Comparison of ENCODE assay signal across 9 cellular contexts in the genomic region with DNA sequence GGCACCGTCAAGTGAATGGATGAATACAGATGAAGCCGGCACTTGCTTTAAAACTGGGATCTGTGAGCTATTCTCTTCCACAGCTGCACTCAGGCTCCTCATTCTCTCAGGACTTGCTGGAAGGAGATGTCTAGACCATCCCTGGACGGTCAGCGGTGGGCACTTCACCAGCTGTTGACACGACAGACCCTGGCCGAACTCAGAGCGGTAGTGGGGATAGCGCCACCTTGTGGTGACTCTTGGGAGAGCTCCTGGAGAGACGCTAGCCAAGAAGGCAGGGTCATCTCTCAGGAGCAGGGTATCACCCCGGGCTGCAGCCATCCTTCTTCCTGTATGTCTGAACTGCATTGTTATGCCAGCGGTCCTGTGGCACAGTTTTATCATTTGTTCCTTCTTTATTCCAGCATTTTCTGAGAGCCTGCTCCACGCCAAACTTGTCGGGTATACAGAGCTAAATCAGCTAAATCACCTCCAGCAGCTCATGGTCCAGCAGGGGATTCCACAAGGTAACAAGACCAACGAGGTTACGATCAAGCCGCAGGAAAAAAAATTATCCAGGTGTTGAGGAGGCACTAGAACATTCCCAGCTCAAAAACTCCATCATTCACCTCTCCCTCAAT. TPM values are rescaled to one million over a fixed set of nuclear protein-coding genes. Genes with fewer than 3 reads are reported as not detected.
DNase-seq lines count a peak whose midpoint lies in the region; ATAC-seq and TF ChIP-seq lines count a peak whose summit lies in the region.
"Had no signal": no experiment of that assay in that cellular context is flagged by ENCODE, and none has a peak within 500 bp of the region (broad histone marks: within the 10 kb centered on the region; RNA-seq: fewer than 3 reads in every experiment).

No MANE protein-coding gene starts in this region.

- no peak overlapping the region for H3K27ac ChIP-seq in ascending aorta
- H3K27ac ChIP-seq in right cardiac atrium (ENCODE audit: low read length): no peak overlapping the region
- H3K27ac ChIP-seq: SK-N-MC had no signal

- peak; percentile 21 for DNase-seq in DMS153 (lab: John Stamatoyannopoulos, UW)
- DNase-seq in SW480 (ENCODE audit: low spot score): peak; percentile 42
- DNase-seq in ascending aorta (ENCODE audit: low spot score in 2 of 2): no peak
- peak; percentile 61 to 88 (median 82) for DNase-seq in right cardiac atrium
- DNase-seq in stimulated activated CD4-positive, alpha-beta T cell treated with anti-CD3 and anti-CD28 coated beads, Interleukin-12 subunit alpha, Interleukin-12 subunit beta, amount 100 ng/mL, for 4 hours: peak; percentile 73

- peak; percentile 69 to 83 (median 81) for TF ChIP-seq CTCF in ascending aorta (IDR thresholded peaks at IDR 0.05)

- no peaks in the 10 kb centered on the region for H3K36me3 ChIP-seq in ascending aorta

- H3K9me3 ChIP-seq in ascending aorta: no peaks in the 10 kb centered on the region
- H3K9me3 ChIP-seq in right cardiac atrium (ENCODE audit: control insufficient read depth, low read length): no peaks in the 10 kb centered on the region

- 29% methylated on average over 16 of the region's 16 CpGs for WGBS in right cardiac atrium

- intact Hi-C loops in ascending aorta (cut with DNase I) (no loop called here), right cardiac atrium (cut with DNase I) (no loop called here)

- H3K27me3 ChIP-seq in ascending aorta (no peaks in the 10 kb centered on the region), right cardiac atrium (ENCODE audit: control insufficient read depth, insufficient read depth) (no peaks in the 10 kb centered on the region)

- H3K4me1 ChIP-seq in ascending aorta (peaks cover 0 to 9% of the 10 kb centered on the region in 2 donors), right cardiac atrium (ENCODE audit: control insufficient read depth, insufficient read depth, low read length) (no peaks in the 10 kb centered on the region)

- peak; percentile 41 for ATAC-seq in HG03175 (IDR thresholded peaks at IDR 0.05; ENCODE audit: unreplicated experiment)
- ATAC-seq in right cardiac atrium: peak; percentile 34 to 70
- no peak for ATAC-seq in GM21423 (IDR thresholded peaks at IDR 0.05; ENCODE audit: unreplicated experiment)
- ATAC-seq in GM19395 (IDR thresholded peaks at IDR 0.05; ENCODE audit: unreplicated experiment): no peak

- H3K4me3 ChIP-seq in ascending aorta (no peak overlapping the region), right cardiac atrium (ENCODE audit: low read length) (no peak overlapping the region)
- H3K4me3 ChIP-seq: SK-N-MC had no signal

RNA-seq across cellular contexts. Expression of a gene that starts 10.0 kb away (rescaled TPM):
- total RNA-seq in ascending aorta: not detected
- not detected for total RNA-seq in right cardiac atrium
- polyA plus RNA-seq in right cardiac atrium: not detected

RNA-seq across cellular contexts. Expression of a gene that starts 11.0 kb away (rescaled TPM):
- total RNA-seq in ascending aorta (not detected), right cardiac atrium (1 to 10 TPM in 2 of 4 donors, under 1 TPM in 2; 0.42 to 2.8 (median 1.1) TPM)
- 1.6 TPM for polyA plus RNA-seq in right cardiac atrium

RNA-seq across cellular contexts. Expression of a gene that starts 16.6 kb away (rescaled TPM):
- total RNA-seq in ascending aorta (0.85 TPM), right cardiac atrium (1 to 10 TPM in 1 of 4 donors, under 1 TPM in 3; 0.57 to 1.7 (median 0.73) TPM)
- 0.66 TPM for polyA plus RNA-seq in right cardiac atrium

RNA-seq across cellular contexts. Expression of a gene that starts 30.4 kb away (rescaled TPM):
- total RNA-seq in ascending aorta (32.8 TPM), right cardiac atrium (10 to 100 TPM; 65.7 to 88.9 (median 80.7) TPM)
- 72.4 TPM for polyA plus RNA-seq in right cardiac atrium

RNA-seq across cellular contexts. Expression of a gene that starts 30.9 kb away (rescaled TPM):
- total RNA-seq in ascending aorta (68.4 TPM), right cardiac atrium (10 to 100 TPM; 75.6 to 94.8 (median 80.6) TPM)
- polyA plus RNA-seq in right cardiac atrium: 65.0 TPM

Comparison
In these comparisons a context has a peak if more than half of its experiments do, and no peak if none do; other contexts are left out.
1. DNase-seq: peak in DMS153 (single experiment), SW480 (single experiment), right cardiac atrium (3 of 3) and stimulated activated CD4-positive, alpha-beta T cell treated with anti-CD3 and anti-CD28 coated beads, Interleukin-12 subunit alpha, Interleukin-12 subunit beta, amount 100 ng/mL, for 4 hours (single experiment); none in ascending aorta (0 of 2).
2. ATAC-seq: peak in HG03175 (single experiment) and right cardiac atrium (2 of 2); none in GM21423 (single experiment) and GM19395 (single experiment).